10 cellular contexts compared by ENCODE assay signal in genomic region chr20:63699466-63700198, GRCh38. TPM values are rescaled to one million over a fixed set of nuclear protein-coding genes. Genes with fewer than 3 reads are reported as not detected.
DNase-seq lines count a peak whose midpoint lies in the region; FAIRE-seq and TF ChIP-seq lines count a peak whose summit lies in the region.
"Had no signal": no experiment of that assay in that cellular context is flagged by ENCODE, and none has a peak within 500 bp of the region (broad histone marks: within the 10 kb centered on the region; RNA-seq: fewer than 3 reads in every experiment).

No MANE protein-coding gene starts in this region.

- TF ChIP-seq CTCF in keratinocyte (optimal IDR thresholded peaks at IDR 0.05 in 1 of 3, IDR thresholded peaks at IDR 0.05 in 1 of 3, conservative IDR thresholded peaks at IDR 0.05 in 1 of 3; ENCODE audit: extremely low read depth in 1 of 3, insufficient read depth in 2 of 3, low read length in 3 of 3) (no peak), tibial nerve (IDR thresholded peaks at IDR 0.05) (no peak)

- H3K27me3 ChIP-seq in keratinocyte (ENCODE audit: control insufficient read depth, extremely low read depth, insufficient read depth, low read length): no peaks in the 10 kb centered on the region
- no peaks in the 10 kb centered on the region for H3K27me3 ChIP-seq in tibial nerve

- peaks cover 9% of the 10 kb centered on the region for H3K4me1 Mint-ChIP-seq in activated CD4-positive, alpha-beta T cell treated with anti-CD3 and anti-CD28 coated beads, Interleukin-2, amount 10 ng/mL, durations not matched to agents 24 days and 14 days

- TF ChIP-seq POLR2A in tibial nerve (IDR thresholded peaks at IDR 0.05) (no peak), GM12892 (IDR thresholded peaks at IDR 0.05; ENCODE audit: low read depth, low read length) (no peak)

- peak overlapping the region; percentile 53 for H3K27ac ChIP-seq in adipose tissue (ENCODE audit: low read depth, low read length)
- peak overlapping the region; percentile 84 for H3K27ac ChIP-seq in keratinocyte (ENCODE audit: control insufficient read depth, insufficient read depth, low read length)
- H3K27ac ChIP-seq in tibial nerve: peak overlapping the region in 3 of 4 donors; percentile 50 to 79 (median 77)

- no peaks in the 10 kb centered on the region for H3K27me3 Mint-ChIP-seq in activated CD4-positive, alpha-beta T cell treated with anti-CD3 and anti-CD28 coated beads, Interleukin-2, amount 10 ng/mL, durations not matched to agents 24 days and 14 days
- H3K27me3 Mint-ChIP-seq: naive thymus-derived CD8-positive, alpha-beta T cell had no signal

- H3K4me2 ChIP-seq in keratinocyte (ENCODE audit: control insufficient read depth, extremely low read depth, insufficient read depth, low read depth, low read length): peak overlapping the region; percentile 99

- H3K36me3 ChIP-seq in keratinocyte (ENCODE audit: control insufficient read depth in 2 of 2, extremely low read depth in 1 of 2, insufficient read depth in 2 of 2, low read length in 2 of 2) (peaks cover 9 to 14% of the 10 kb centered on the region in 2 experiments), tibial nerve (peaks cover 0 to 74% (median 0%) of the 10 kb centered on the region in 3 donors)

- 72 to 81% (median 78%) methylated on average over 24 of the region's 24 CpGs for WGBS in adipose tissue, 3 donors
- 69 to 79% methylated on average over 19 to 21 of the region's 24 CpGs for WGBS in tibial nerve, 2 donors

- DNase-seq in activated CD4-positive, alpha-beta T cell treated with anti-CD3 and anti-CD28 coated beads, Interleukin-2, amount 10 ng/mL, durations not matched to agents 24 days and 14 days: no peak
- DNase-seq in activated CD4-positive, alpha-beta T cell treated with anti-CD3 and anti-CD28 coated beads, Interleukin-2, amount 50 U/mL, for 48 hours: no peak
- no peak for DNase-seq in keratinocyte (ENCODE audit: low read depth, low spot score)
- DNase-seq in tibial nerve (ENCODE audit: low spot score in 2 of 2): peak in 1 of 2 donors; percentile 4
- DNase-seq in GM12892 (ENCODE audit: insufficient read length): no peak
- DNase-seq in NCI-H2196 treated with DMSO at 0.1 percent for 48 hours (lab: John Stamatoyannopoulos, UW; ENCODE audit: unreplicated experiment): no peak
- DNase-seq in COLO829 (ENCODE audit: low spot score): no peak
- DNase-seq: NCI-H446 had no signal

- no peaks in the 10 kb centered on the region for H3K9me1 ChIP-seq in keratinocyte (ENCODE audit: control insufficient read depth, extremely low read depth, insufficient read depth, low read length)

- TF ChIP-seq EP300 in tibial nerve (IDR thresholded peaks at IDR 0.05): no peak

- FAIRE-seq in keratinocyte (lab: Jason Lieb, UNC) (no peak), GM12892 (lab: Jason Lieb, UNC) (no peak)

- H3K9me3 Mint-ChIP-seq in activated CD4-positive, alpha-beta T cell treated with anti-CD3 and anti-CD28 coated beads, Interleukin-2, amount 10 ng/mL, durations not matched to agents 24 days and 14 days: no peaks in the 10 kb centered on the region
- H3K9me3 Mint-ChIP-seq: naive thymus-derived CD8-positive, alpha-beta T cell had no signal

- peak overlapping the region; percentile 72 for H3K9ac ChIP-seq in keratinocyte (ENCODE audit: control insufficient read depth, extremely low read depth, insufficient read depth, low read length)

- H4K20me1 ChIP-seq in keratinocyte (ENCODE audit: control insufficient read depth, extremely low read depth, insufficient read depth, low read length): no peaks in the 10 kb centered on the region

- H2AFZ ChIP-seq in keratinocyte (ENCODE audit: control insufficient read depth, low read length): no peak overlapping the region

- H3K4me3 ChIP-seq in keratinocyte (ENCODE audit: control insufficient read depth in 2 of 3, extremely low read depth in 1 of 3, insufficient read depth in 2 of 3, low read depth in 1 of 3, low read length in 3 of 3) (peak overlapping the region in 1 of 3 experiments; percentile 3), tibial nerve (no peak overlapping the region)

- intact Hi-C loops in activated CD4-positive, alpha-beta T cell treated with anti-CD3 and anti-CD28 coated beads, Interleukin-2, amount 10 ng/mL, durations not matched to agents 24 days and 14 days (cut with micrococcal nuclease): no loop called here

- peaks cover 17% of the 10 kb centered on the region for H3K79me2 ChIP-seq in keratinocyte (ENCODE audit: control insufficient read depth, insufficient read depth, low read length)

- H3K4me1 ChIP-seq in keratinocyte (ENCODE audit: control insufficient read depth, extremely low read depth, insufficient read depth, low read length) (peaks cover 43% of the 10 kb centered on the region), tibial nerve (peaks cover 0 to 51% (median 28%) of the 10 kb centered on the region in 4 donors)

- peaks cover 11% of the 10 kb centered on the region for H3K36me3 Mint-ChIP-seq in activated CD4-positive, alpha-beta T cell treated with anti-CD3 and anti-CD28 coated beads, Interleukin-2, amount 10 ng/mL, durations not matched to agents 24 days and 14 days (ENCODE audit: low read depth)

- no peaks in the 10 kb centered on the region for H3K9me3 ChIP-seq in keratinocyte (ENCODE audit: control insufficient read depth, low read depth, low read length)
- H3K9me3 ChIP-seq in tibial nerve: no peaks in the 10 kb centered on the region

- H3K27ac Mint-ChIP-seq in activated CD4-positive, alpha-beta T cell treated with anti-CD3 and anti-CD28 coated beads, Interleukin-2, amount 10 ng/mL, durations not matched to agents 24 days and 14 days: peak overlapping the region; percentile 84

- H3K4me3 Mint-ChIP-seq in activated CD4-positive, alpha-beta T cell treated with anti-CD3 and anti-CD28 coated beads, Interleukin-2, amount 10 ng/mL, durations not matched to agents 24 days and 14 days: peak overlapping the region; percentile 26
- H3K4me3 Mint-ChIP-seq: naive thymus-derived CD8-positive, alpha-beta T cell had no signal

- dilution Hi-C loops in keratinocyte (cut with MboI; ENCODE audit: extremely low pct_ligation_motif_present, low sequenced_read_pairs): no loop called here

RNA-seq across cellular contexts. Expression of gene TNFRSF6B, which starts 3.2 kb away (rescaled TPM):
- total RNA-seq in activated CD4-positive, alpha-beta T cell treated with anti-CD3 and anti-CD28 coated beads, Interleukin-2, amount 10 ng/mL, durations not matched to agents 24 days and 14 days: not detected in 2 replicates
- polyA plus RNA-seq in adipose tissue (10 to 100 TPM in 1 of 3 donors, 1 to 10 TPM in 2; 7.4 to 92.8 (median 9.3) TPM), keratinocyte (51.9 to 151 TPM (median 58.1 TPM) in 3 replicates)
- not detected for polyA plus RNA-seq in keratinocyte (2011; ENCODE audit: low read depth)
- polyA plus RNA-seq in keratinocyte (2011; cell fraction: cytosol; rRNA removed): 22.8 and 142 TPM in 2 replicates
- polyA plus RNA-seq in keratinocyte (2011; cell fraction: nucleus; rRNA removed): 36.9 and 60.1 TPM in 2 replicates
- polyA plus RNA-seq in keratinocyte (2012; ENCODE audit: low replicate concordance): 0.62 and 194 TPM in 2 replicates
- polyA minus RNA-seq in keratinocyte: 16.6 to 69.8 TPM (median 21.5 TPM) in 3 replicates
- polyA minus RNA-seq in keratinocyte (2011; cell fraction: cytosol; rRNA and poly(A)+ RNA removed): 176 TPM
- polyA minus RNA-seq in keratinocyte (2011; cell fraction: nucleus; rRNA and poly(A)+ RNA removed): 25.7 and 29.0 TPM in 2 replicates
- 10 to 100 TPM in 3 of 4 donors, 1 to 10 TPM in 1; 8.0 to 61.2 (median 35.9) TPM for total RNA-seq in tibial nerve
- not detected for polyA plus RNA-seq in GM12892 (2012; ENCODE audit: missing spikeins)

RNA-seq across cellular contexts. Expression of gene ARFRP1, which starts 8.1 kb away (rescaled TPM):
- 63.4 and 70.4 TPM in 2 replicates for total RNA-seq in activated CD4-positive, alpha-beta T cell treated with anti-CD3 and anti-CD28 coated beads, Interleukin-2, amount 10 ng/mL, durations not matched to agents 24 days and 14 days
- polyA plus RNA-seq in adipose tissue (10 to 100 TPM; 26.9 to 50.8 (median 40.9) TPM), keratinocyte (29.7 to 37.4 TPM (median 30.4 TPM) in 3 replicates)
- 20.9 TPM for polyA plus RNA-seq in keratinocyte (2011; ENCODE audit: low read depth)
- 15.8 and 25.3 TPM in 2 replicates for polyA plus RNA-seq in keratinocyte (2011; cell fraction: cytosol; rRNA removed)
- polyA plus RNA-seq in keratinocyte (2011; cell fraction: nucleus; rRNA removed): 46.0 and 47.3 TPM in 2 replicates
- 18.3 and 33.6 TPM in 2 replicates for polyA plus RNA-seq in keratinocyte (2012; ENCODE audit: low replicate concordance)
- 12.5 to 46.9 TPM (median 15.5 TPM) in 3 replicates for polyA minus RNA-seq in keratinocyte
- 21.1 TPM for polyA minus RNA-seq in keratinocyte (2011; cell fraction: cytosol; rRNA and poly(A)+ RNA removed)
- polyA minus RNA-seq in keratinocyte (2011; cell fraction: nucleus; rRNA and poly(A)+ RNA removed): 14.7 and 14.8 TPM in 2 replicates
- 10 to 100 TPM; 36.9 to 71.1 (median 50.9) TPM for total RNA-seq in tibial nerve
- polyA plus RNA-seq in GM12892 (2012; ENCODE audit: missing spikeins): 14.8 TPM

RNA-seq across cellular contexts. Expression of gene ZGPAT, which starts 8.2 kb away (rescaled TPM):
- 37.3 and 38.1 TPM in 2 replicates for total RNA-seq in activated CD4-positive, alpha-beta T cell treated with anti-CD3 and anti-CD28 coated beads, Interleukin-2, amount 10 ng/mL, durations not matched to agents 24 days and 14 days
- polyA plus RNA-seq in adipose tissue (10 to 100 TPM; 13.2 to 33.0 (median 30.7) TPM), keratinocyte (7.8 to 13.5 TPM (median 12.2 TPM) in 3 replicates)
- 6.3 TPM for polyA plus RNA-seq in keratinocyte (2011; ENCODE audit: low read depth)
- polyA plus RNA-seq in keratinocyte (2011; cell fraction: cytosol; rRNA removed): 3.9 and 8.9 TPM in 2 replicates
- 24.4 and 29.3 TPM in 2 replicates for polyA plus RNA-seq in keratinocyte (2011; cell fraction: nucleus; rRNA removed)
- 9.7 and 18.1 TPM in 2 replicates for polyA plus RNA-seq in keratinocyte (2012; ENCODE audit: low replicate concordance)
- polyA minus RNA-seq in keratinocyte: 6.9 to 20.2 TPM (median 9.2 TPM) in 3 replicates
- 8.8 TPM for polyA minus RNA-seq in keratinocyte (2011; cell fraction: cytosol; rRNA and poly(A)+ RNA removed)
- polyA minus RNA-seq in keratinocyte (2011; cell fraction: nucleus; rRNA and poly(A)+ RNA removed): 6.9 and 9.7 TPM in 2 replicates
- total RNA-seq in tibial nerve: 10 to 100 TPM; 27.5 to 70.8 (median 40.9) TPM
- 8.6 TPM for polyA plus RNA-seq in GM12892 (2012; ENCODE audit: missing spikeins)

RNA-seq across cellular contexts. Expression of gene LIME1, which starts 36.8 kb away (rescaled TPM):
- 10.1 and 12.2 TPM in 2 replicates for total RNA-seq in activated CD4-positive, alpha-beta T cell treated with anti-CD3 and anti-CD28 coated beads, Interleukin-2, amount 10 ng/mL, durations not matched to agents 24 days and 14 days
- polyA plus RNA-seq in adipose tissue: 10 to 100 TPM in 2 of 3 donors, 1 to 10 TPM in 1; 5.2 to 16.7 (median 10.7) TPM
- 0.60 to 3.5 TPM (median 0.75 TPM) in 3 replicates for polyA plus RNA-seq in keratinocyte
- polyA plus RNA-seq in keratinocyte (2011; ENCODE audit: low read depth): 0.29 TPM
- 0.13 and 1.2 TPM in 2 replicates for polyA plus RNA-seq in keratinocyte (2011; cell fraction: cytosol; rRNA removed)
- polyA plus RNA-seq in keratinocyte (2011; cell fraction: nucleus; rRNA removed): 9.4 and 13.5 TPM in 2 replicates
- polyA plus RNA-seq in keratinocyte (2012; ENCODE audit: low replicate concordance): 1.5 TPM in 2 replicates
- 0.45 to 0.59 TPM (median 0.52 TPM) in 3 replicates for polyA minus RNA-seq in keratinocyte
- polyA minus RNA-seq in keratinocyte (2011; cell fraction: cytosol; rRNA and poly(A)+ RNA removed): not detected
- polyA minus RNA-seq in keratinocyte (2011; cell fraction: nucleus; rRNA and poly(A)+ RNA removed): 3.3 and 6.1 TPM in 2 replicates
- total RNA-seq in tibial nerve: 10 to 100 TPM; 11.4 to 51.9 (median 17.6) TPM
- polyA plus RNA-seq in GM12892 (2012; ENCODE audit: missing spikeins): 0.47 TPM

RNA-seq across cellular contexts. Expression of gene SLC2A4RG, which starts 39.9 kb away (rescaled TPM):
- 41.0 and 43.6 TPM in 2 replicates for total RNA-seq in activated CD4-positive, alpha-beta T cell treated with anti-CD3 and anti-CD28 coated beads, Interleukin-2, amount 10 ng/mL, durations not matched to agents 24 days and 14 days
- polyA plus RNA-seq in adipose tissue (100 to 1,000 TPM in 1 of 3 donors, 10 to 100 TPM in 2; 28.3 to 137 (median 72.8) TPM), keratinocyte (18.3 to 33.6 TPM (median 23.5 TPM) in 3 replicates)
- polyA plus RNA-seq in keratinocyte (2011; ENCODE audit: low read depth): 11.9 TPM
- 8.2 and 30.1 TPM in 2 replicates for polyA plus RNA-seq in keratinocyte (2011; cell fraction: cytosol; rRNA removed)
- 26.1 and 47.7 TPM in 2 replicates for polyA plus RNA-seq in keratinocyte (2011; cell fraction: nucleus; rRNA removed)
- 19.5 and 45.1 TPM in 2 replicates for polyA plus RNA-seq in keratinocyte (2012; ENCODE audit: low replicate concordance)
- polyA minus RNA-seq in keratinocyte: 5.2 to 19.3 TPM (median 8.9 TPM) in 3 replicates
- 47.8 TPM for polyA minus RNA-seq in keratinocyte (2011; cell fraction: cytosol; rRNA and poly(A)+ RNA removed)
- 9.2 and 15.1 TPM in 2 replicates for polyA minus RNA-seq in keratinocyte (2011; cell fraction: nucleus; rRNA and poly(A)+ RNA removed)
- total RNA-seq in tibial nerve: 100 to 1,000 TPM in 1 of 4 donors, 10 to 100 TPM in 3; 71.5 to 126 (median 72.5) TPM
- 8.6 TPM for polyA plus RNA-seq in GM12892 (2012; ENCODE audit: missing spikeins)
